Comparison of ENCODE assay signal across 8 cellular contexts in genomic region chr20:54209216-54209813, GRCh38. TPM values are rescaled to one million over a fixed set of nuclear protein-coding genes. Genes with fewer than 3 reads are reported as not detected.
DNase-seq lines count a peak whose midpoint lies in the region; ATAC-seq, FAIRE-seq and TF ChIP-seq lines count a peak whose summit lies in the region.
"Had no signal": no experiment of that assay in that cellular context is flagged by ENCODE, and none has a peak within 500 bp of the region (broad histone marks: within the 10 kb centered on the region; RNA-seq: fewer than 3 reads in every experiment).

No MANE protein-coding gene starts in this region.

- in situ Hi-C loops in HAP-1 (cut with MboI; ENCODE audit: low sequenced_read_pairs), result loop anchor here (25.0 kb wide), 1 partner anchor 647 kb away; no protein-coding TSS in a partner anchor

- H3K27me3 Mint-ChIP-seq in T-helper 17 cell, result peaks cover 8% of the 10 kb centered on the region

- peaks cover 3% of the 10 kb centered on the region for H3K36me3 ChIP-seq in HAP-1 (replicated peaks)
- no peaks in the 10 kb centered on the region for H3K36me3 ChIP-seq in skeletal muscle satellite cell (ENCODE audit: insufficient read depth, low read length)

- H3K36me3 Mint-ChIP-seq in T-helper 17 cell (ENCODE audit: low read depth), result no peaks in the 10 kb centered on the region

- peaks cover 7% of the 10 kb centered on the region for H3K4me1 ChIP-seq in HAP-1
- peaks cover 16% of the 10 kb centered on the region for H3K4me1 ChIP-seq in skeletal muscle satellite cell (ENCODE audit: control insufficient read depth, insufficient read depth, low read length)

- H3K4me3 ChIP-seq in HAP-1, result peak overlapping the region; percentile 74
- peak overlapping the region; percentile 90 to 94 for H3K4me3 ChIP-seq in foreskin fibroblast (ENCODE audit: low read depth in 1 of 2, low read length in 2 of 2)
- H3K4me3 ChIP-seq in skeletal muscle satellite cell (ENCODE audit: low read length), result peak overlapping the region; percentile 87

- H3K9ac ChIP-seq in skeletal muscle satellite cell (ENCODE audit: low read depth, low read length), result peak overlapping the region; percentile 99

- peak overlapping the region; percentile 97 for H3K27ac Mint-ChIP-seq in T-helper 17 cell

- ATAC-seq in T-helper 17 cell, result no peak
- ATAC-seq in HG03139 (IDR thresholded peaks at IDR 0.05; ENCODE audit: unreplicated experiment), result no peak

- no peak for TF ChIP-seq CTCF in foreskin fibroblast (IDR thresholded peaks at IDR 0.05; ENCODE audit: low read depth, low read length)

- H3K4me3 Mint-ChIP-seq in T-helper 17 cell, result peak overlapping the region; percentile 90

- H3K4me2 ChIP-seq in skeletal muscle satellite cell (ENCODE audit: low read length), result peak overlapping the region; percentile 90

- peaks cover 27% of the 10 kb centered on the region for H3K4me1 Mint-ChIP-seq in T-helper 17 cell

- no peak for FAIRE-seq in frontal cortex (lab: Jason Lieb, UNC)

- DNase-seq in HAP-1 (ENCODE audit: low spot score in 2 of 2), result no peak
- no peak for DNase-seq in T-helper 17 cell
- DNase-seq in foreskin fibroblast, result peak in 1 of 2 donors; percentile 17
- no peak for DNase-seq in frontal cortex (ENCODE audit: low spot score in 2 of 2)
- DNase-seq in NCI-H2196 treated with DMSO at 0.1 percent for 48 hours (lab: John Stamatoyannopoulos, UW; ENCODE audit: unreplicated experiment), result no peak
- DNase-seq: NCI-H1930 had no signal

- H3K27me3 ChIP-seq in HAP-1 (ENCODE audit: low read depth) (no peaks in the 10 kb centered on the region), skeletal muscle satellite cell (ENCODE audit: control insufficient read depth, insufficient read depth, low read length) (peaks cover 16% of the 10 kb centered on the region)

- no peaks in the 10 kb centered on the region for H3K9me3 ChIP-seq in HAP-1
- H3K9me3 ChIP-seq in T-helper 17 cell (ENCODE audit: control insufficient read depth, low read length, poor library complexity, severe bottlenecking), result no peaks in the 10 kb centered on the region
- no peaks in the 10 kb centered on the region for H3K9me3 ChIP-seq in skeletal muscle satellite cell (replicated peaks; ENCODE audit: low read length)

RNA-seq across cellular contexts. Expression of gene PFDN4, which starts 1.4 kb away (rescaled TPM):
- total RNA-seq in T-helper 17 cell, result 10 to 100 TPM; 16.9 to 21.3 TPM
- 84.7 and 135 TPM in 2 replicates for total RNA-seq in skeletal muscle satellite cell (2012; rRNA removed)
- total RNA-seq in frontal cortex, result 234 TPM

RNA-seq across cellular contexts. Expression of gene CYP24A1, which starts 35.5 kb away (rescaled TPM):
- total RNA-seq in T-helper 17 cell (under 1 TPM in 1 of 2 donors, not detected in 1; 0.22 TPM), frontal cortex (0.41 TPM)
- not detected in 2 replicates for total RNA-seq in skeletal muscle satellite cell (2012; rRNA removed)

Comparison
In these comparisons a context has a peak if more than half of its experiments do, and no peak if none do; other contexts are left out.
1. RNA of gene PFDN4, which starts 1.4 kb away (total RNA-seq): 234 TPM in frontal cortex (single experiment); 16.9 to 21.3 TPM in T-helper 17 cell; every median in the first group is over 10 times any median in the second.
2. Peak in every context shown above with its lines, with median percentiles within 50 percentile points of each other: H3K4me3 ChIP-seq.